ENCODE assay signal across 14 cellular contexts in the genomic region with DNA sequence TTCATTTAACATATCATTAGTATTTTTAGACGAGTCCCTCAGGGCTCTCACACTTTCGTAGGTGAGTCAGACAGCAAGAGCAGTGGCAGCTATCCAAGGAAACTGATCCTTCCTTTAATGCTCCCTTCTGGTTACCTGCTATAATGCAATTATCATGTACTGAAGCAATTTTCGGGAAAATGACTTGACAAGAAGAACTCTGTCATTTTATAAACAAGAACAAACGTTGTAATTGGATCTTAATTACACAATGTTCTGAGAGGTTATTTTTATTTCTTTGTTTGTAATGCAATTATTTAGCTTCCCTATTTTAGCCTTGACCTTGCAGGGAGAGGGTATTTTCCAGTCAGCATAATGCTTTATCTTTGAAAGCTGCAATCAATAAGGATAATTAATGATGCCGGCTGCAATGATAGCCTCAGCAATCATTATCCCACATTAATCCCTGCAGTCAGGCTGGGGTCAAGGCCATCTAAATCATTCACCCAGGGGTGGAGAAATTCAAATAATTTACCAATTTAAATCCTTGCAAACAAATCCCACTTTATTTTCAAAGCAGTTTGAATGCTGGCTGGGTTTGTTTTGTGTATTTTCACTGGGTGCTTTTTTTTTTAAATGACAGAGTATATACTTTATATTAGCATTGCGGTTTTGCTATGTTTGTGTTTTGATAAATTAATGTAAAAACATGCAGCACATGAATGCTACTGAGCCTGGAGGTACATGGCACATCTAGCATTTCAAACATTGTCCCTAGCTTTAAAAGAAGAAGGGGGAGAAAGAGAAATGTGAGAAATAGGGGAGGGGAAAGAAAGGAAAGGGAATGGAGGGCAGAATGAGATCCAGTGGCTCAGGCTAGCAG.
DNase-seq lines count a peak whose midpoint lies in the region; ATAC-seq and TF ChIP-seq lines count a peak whose summit lies in the region.
"Had no signal": no experiment of that assay in that cellular context is flagged by ENCODE, and none has a peak within 500 bp of the region (broad histone marks: within the 10 kb centered on the region; RNA-seq: fewer than 3 reads in every experiment).

No MANE protein-coding gene starts in this region.

- no peak for ATAC-seq in HG03442 (IDR thresholded peaks at IDR 0.05; ENCODE audit: unreplicated experiment)

- 37 to 39% methylated on average over 6 of the region's 6 CpGs for WGBS in transverse colon (ENCODE audit: low coverage in 1 of 2), 2 donors

- in situ Hi-C loops in transverse colon (cut with MboI; ENCODE audit: low pct_ligation_motif_present in 1 of 4, low pct_unique_long_range_greater_than_20kb in 1 of 4, low sequenced_read_pairs in 3 of 4): loop anchor here in 1 of 4 donors (25.0 kb wide), 1 partner anchor 581 kb away; no protein-coding TSS in a partner anchor

- no peaks in the 10 kb centered on the region for H3K27me3 ChIP-seq in transverse colon
- H3K27me3 ChIP-seq: adrenal gland; BLaER1 treated with 17β-estradiol and CSF1 and Interleukin-3, amounts not matched to agents 10 nM and 100 nM had no signal

- H3K36me3 ChIP-seq in transverse colon: no peaks in the 10 kb centered on the region
- H3K36me3 ChIP-seq: adrenal gland; BLaER1 treated with 17β-estradiol and CSF1 and Interleukin-3, amounts not matched to agents 10 nM and 100 nM had no signal

- no peaks in the 10 kb centered on the region for H3K9me3 ChIP-seq in transverse colon
- H3K9me3 ChIP-seq: adrenal gland had no signal

- no peak overlapping the region for H3K27ac ChIP-seq in transverse colon
- H3K27ac ChIP-seq: adrenal gland; BLaER1 treated with 17β-estradiol and CSF1 and Interleukin-3, amounts not matched to agents 10 nM and 100 nM had no signal

- TF ChIP-seq CTCF in transverse colon (IDR thresholded peaks at IDR 0.05): no peak

- DNase-seq in DMS53 treated with DMSO at 0.1 percent for 48 hours (lab: John Stamatoyannopoulos, UW; ENCODE audit: unreplicated experiment): peak; percentile 41
- peak in 2 of 3 experiments; percentile 84 to 96 for DNase-seq in NCI-H1417 (lab: John Stamatoyannopoulos, UW)
- peak; percentile 95 for DNase-seq in NCI-H82 (lab: John Stamatoyannopoulos, UW)
- DNase-seq in iris pigment epithelial cell (ENCODE audit: low read depth): peak; percentile 34
- DNase-seq in HCEC 1CT: no peak
- DNase-seq in HUDEP-2 (lab: John Stamatoyannopoulos, UW; ENCODE audit: unreplicated experiment in 76 of 76): no peak
- no peak for DNase-seq in transverse colon
- DNase-seq: activated T-cell treated with anti-CD3 and anti-CD28 coated beads, Interleukin-2, amount 50 U/mL, for 24 hours; cortex of kidney; H7; occipital lobe had no signal

- H3K4me3 ChIP-seq in transverse colon: no peak overlapping the region
- H3K4me3 ChIP-seq: adrenal gland; BLaER1 treated with 17β-estradiol and CSF1 and Interleukin-3, amounts not matched to agents 10 nM and 100 nM had no signal

- intact Hi-C loops in transverse colon (cut with DNase I; ENCODE audit: low total_unique reads): no loop called here

- no peaks in the 10 kb centered on the region for H3K4me1 ChIP-seq in transverse colon

- no peak for TF ChIP-seq EP300 in transverse colon (IDR thresholded peaks at IDR 0.05; ENCODE audit: low read depth)

- no peak for TF ChIP-seq POLR2A in transverse colon (IDR thresholded peaks at IDR 0.05)

Comparison
In these comparisons a context has a peak if more than half of its experiments do, and no peak if none do; other contexts are left out.
1. DNase-seq: peak in DMS53 treated with DMSO at 0.1 percent for 48 hours (single experiment), NCI-H1417 (2 of 3), NCI-H82 (single experiment) and iris pigment epithelial cell (single experiment); none in HCEC 1CT (single experiment), HUDEP-2 (0 of 76) and transverse colon (single experiment).